In genomic region chr20:2022163-2022562, GRCh38 we compare ENCODE assay signal across 31 cellular contexts. TPM values are rescaled to one million over a fixed set of nuclear protein-coding genes. Genes with fewer than 3 reads are reported as not detected.
DNase-seq lines count a peak whose midpoint lies in the region; ATAC-seq and TF ChIP-seq lines count a peak whose summit lies in the region.
"Had no signal": no experiment of that assay in that cellular context is flagged by ENCODE, and none has a peak within 500 bp of the region (broad histone marks: within the 10 kb centered on the region; RNA-seq: fewer than 3 reads in every experiment).

No MANE protein-coding gene starts in this region.

- no peak overlapping the region for H2AFZ ChIP-seq in neural progenitor cell (replicated peaks)

- no peak for TF ChIP-seq CTCF in NB4 (IDR thresholded peaks at IDR 0.05; ENCODE audit: low read depth, low read length)
- no peak for TF ChIP-seq CTCF in RWPE1 (conservative IDR thresholded peaks at IDR 0.05; ENCODE audit: low read depth)
- TF ChIP-seq CTCF in foreskin keratinocyte (conservative IDR thresholded peaks at IDR 0.05), result no peak
- no peak for TF ChIP-seq CTCF in neural progenitor cell (IDR thresholded peaks at IDR 0.05)

- H3K27ac Mint-ChIP-seq in neural progenitor cell, result no peak overlapping the region
- H3K27ac Mint-ChIP-seq: activated T-helper 17 cell treated with anti-CD3 and anti-CD28 coated beads, Interleukin-2, amount 50 U/mL, for 72 hours; CD14-positive monocyte; stimulated activated naive CD8-positive, alpha-beta T cell treated with anti-CD3 and anti-CD28 coated beads, Interleukin-15, Interleukin-2, amounts not matched to agents 100 ng/mL and 50 ng/mL, for 24 hours had no signal

- no peaks in the 10 kb centered on the region for H3F3A ChIP-seq in neural progenitor cell (ENCODE audit: low read depth)

- H3K36me3 Mint-ChIP-seq in neural progenitor cell, result no peaks in the 10 kb centered on the region
- H3K36me3 Mint-ChIP-seq: CD14-positive monocyte had no signal

- POLR2A ChIA-PET in RWPE1 (lab: Yijun Ruan, JAX; ENCODE audit: low non-redundant PET), result no interaction called here

- no peak overlapping the region for H3K4me3 ChIP-seq in NB4 (ENCODE audit: low read depth, low read length)
- no peak overlapping the region for H3K4me3 ChIP-seq in neural progenitor cell
- H3K4me3 ChIP-seq: HAP-1, left lung, right atrium auricular region, smooth muscle cell, thoracic aorta had no signal

- no peaks in the 10 kb centered on the region for H3K79me2 ChIP-seq in neural progenitor cell (ENCODE audit: low read depth)

- no peaks in the 10 kb centered on the region for H3K36me3 ChIP-seq in neural progenitor cell
- H3K36me3 ChIP-seq: brain microvascular endothelial cell, HAP-1, left lung, right atrium auricular region, thoracic aorta had no signal

- no peaks in the 10 kb centered on the region for H3K9me3 Mint-ChIP-seq in neural progenitor cell
- H3K9me3 Mint-ChIP-seq: activated T-helper 17 cell treated with anti-CD3 and anti-CD28 coated beads, Interleukin-2, amount 50 U/mL, for 72 hours had no signal

- H3K4me2 ChIP-seq in neural progenitor cell, result no peak overlapping the region
- H3K4me2 ChIP-seq: smooth muscle cell had no signal

- no peak for TF ChIP-seq POLR2A in NB4 (IDR thresholded peaks at IDR 0.05; ENCODE audit: extremely low read depth, insufficient read length)

- H3K27me3 ChIP-seq in foreskin keratinocyte, result peaks cover 49% of the 10 kb centered on the region
- peaks cover 32% of the 10 kb centered on the region for H3K27me3 ChIP-seq in neural progenitor cell
- H3K27me3 ChIP-seq: brain microvascular endothelial cell, right atrium auricular region had no signal

- peaks cover 8% of the 10 kb centered on the region for H3K27me3 Mint-ChIP-seq in neural progenitor cell (ENCODE audit: insufficient read depth, low read depth)

- H3K4me1 ChIP-seq in foreskin keratinocyte, result no peaks in the 10 kb centered on the region
- no peaks in the 10 kb centered on the region for H3K4me1 ChIP-seq in neural progenitor cell
- H3K4me1 ChIP-seq: HAP-1, right atrium auricular region had no signal

- no peaks in the 10 kb centered on the region for H3K9me3 ChIP-seq in neural progenitor cell (ENCODE audit: low read depth)
- H3K9me3 ChIP-seq: HAP-1, right atrium auricular region, thoracic aorta had no signal

- H4K20me1 ChIP-seq in neural progenitor cell (ENCODE audit: low read depth), result no peaks in the 10 kb centered on the region

- H3K4me3 Mint-ChIP-seq in neural progenitor cell, result no peak overlapping the region
- H3K4me3 Mint-ChIP-seq: activated T-helper 17 cell treated with anti-CD3 and anti-CD28 coated beads, Interleukin-2, amount 50 U/mL, for 72 hours; CD14-positive monocyte; stimulated activated naive CD8-positive, alpha-beta T cell treated with anti-CD3 and anti-CD28 coated beads, Interleukin-15, Interleukin-2, amounts not matched to agents 100 ng/mL and 50 ng/mL, for 24 hours had no signal

- no peaks in the 10 kb centered on the region for H3K4me1 Mint-ChIP-seq in neural progenitor cell
- H3K4me1 Mint-ChIP-seq: activated T-helper 17 cell treated with anti-CD3 and anti-CD28 coated beads, Interleukin-2, amount 50 U/mL, for 72 hours; CD14-positive monocyte had no signal

- peak; percentile 5 for DNase-seq in NCI-H2081 (lab: John Stamatoyannopoulos, UW)
- DNase-seq in NCI-H2081 treated with DMSO at 0.1 percent for 48 hours (lab: John Stamatoyannopoulos, UW), result no peak
- peak; percentile 19 for DNase-seq in NB4 (ENCODE audit: low read depth)
- peak; percentile 32 for DNase-seq in RWPE1 (ENCODE audit: low spot score)
- DNase-seq in foreskin keratinocyte, result peak; percentile 23 to 37
- no peak for DNase-seq in neural progenitor cell (ENCODE audit: low spot score)
- DNase-seq in NCI-H1092 (lab: John Stamatoyannopoulos, UW), result no peak
- DNase-seq: activated CD4-positive, alpha-beta T cell treated with anti-CD3 and anti-CD28 coated beads for 48 hours; activated naive CD4-positive, alpha-beta T cell treated with anti-CD3 and anti-CD28 coated beads, Interleukin-2, amount 50 U/mL, for 16 hours; brain microvascular endothelial cell; Calu3; effector CD4-positive, alpha-beta T cell; erythroblast; glutamatergic neuron; Karpas-422; left lung; NCI-H1930; stimulated activated CD4-positive, alpha-beta T cell treated with anti-CD3 and anti-CD28 coated beads, Interleukin-1b, Interleukin-23, amount 100 ng/mL, for 48 hours; T-helper 9 cell had no signal

- no peak overlapping the region for H3K9ac ChIP-seq in neural progenitor cell

- CTCF ChIA-PET in RWPE1 (lab: Yijun Ruan, JAX), result no interaction called here

- no peak overlapping the region for H3K27ac ChIP-seq in RWPE1
- no peak overlapping the region for H3K27ac ChIP-seq in foreskin keratinocyte
- H3K27ac ChIP-seq in neural progenitor cell, result no peak overlapping the region
- H3K27ac ChIP-seq: brain microvascular endothelial cell, left lung, right atrium auricular region, thoracic aorta, VCaP had no signal

- ATAC-seq in foreskin keratinocyte (no peak), GM21529 (IDR thresholded peaks at IDR 0.05; ENCODE audit: unreplicated experiment) (no peak)
- ATAC-seq: activated T-helper 17 cell treated with anti-CD3 and anti-CD28 coated beads, Interleukin-2, amount 50 U/mL, for 72 hours; left lung had no signal

RNA-seq across cellular contexts. Expression of gene PDYN, which starts 28.3 kb away (rescaled TPM):
- not detected in 2 replicates for total RNA-seq in foreskin keratinocyte
- polyA plus RNA-seq in foreskin keratinocyte, result not detected in 2 replicates
- 0.12 and 0.30 TPM in 2 replicates for total RNA-seq in neural progenitor cell (ENCODE audit: low replicate concordance)
- total RNA-seq: activated T-helper 17 cell treated with anti-CD3 and anti-CD28 coated beads, Interleukin-2, amount 50 U/mL, for 72 hours; Calu3; left lung; mesenteric fat pad; NCI-H460; right atrium auricular region; smooth muscle cell; thoracic aorta; urinary bladder had no signal
- polyA plus RNA-seq: CD14-positive monocyte, smooth muscle cell, urinary bladder had no signal

Comparison
In these comparisons a context has a peak if more than half of its experiments do, and no peak if none do; other contexts are left out.
1. DNase-seq: peak in NCI-H2081 (2 of 2), NB4 (single experiment), RWPE1 (single experiment) and foreskin keratinocyte (2 of 2); none in NCI-H2081 treated with DMSO at 0.1 percent for 48 hours (single experiment), neural progenitor cell (single experiment) and NCI-H1092 (single experiment).